In genomic region chr18:9575558-9575957, GRCh38 we compare ENCODE assay signal across 1 cellular context.
TF ChIP-seq lines count a peak whose summit lies in the region.

No MANE protein-coding gene starts in this region.

TF ChIP-seq in K562, 482 proteins besides CTCF, POLR2A, EP300 and RAD21 (continued from another document and continues in another):
- TF ChIP-seq HMGXB4 (CRISPR knock-in tag; IDR thresholded peaks at IDR 0.05) (no peak), RBM34 (IDR thresholded peaks at IDR 0.05; ENCODE audit: borderline replicate concordance, insufficient read depth, low read length) (no peak), BHLHE40 (IDR thresholded peaks at IDR 0.05; ENCODE audit: low read length) (0 out of 2 replicates have a peak, but pooled peaks have one; percentile 4), ZSCAN29 (IDR thresholded peaks at IDR 0.05) (no peak), ARID3A (IDR thresholded peaks at IDR 0.05; ENCODE audit: borderline replicate concordance, low read depth, low read length) (peak; percentile 81; the same call in 1 of the 2 replicates), CXXC5 (CRISPR knock-in tag; IDR thresholded peaks at IDR 0.05) (no peak), ESRRA (IDR thresholded peaks at IDR 0.05; ENCODE audit: borderline replicate concordance, low read depth) (peak; percentile 64; the same call in 1 of the 2 replicates), SIRT6 (IDR thresholded peaks at IDR 0.05; ENCODE audit: low read depth, low read length) (no peak), ZNF76 (CRISPR knock-in tag; IDR thresholded peaks at IDR 0.05; ENCODE audit: borderline replicate concordance) (no peak), TAL1 (IDR thresholded peaks at IDR 0.05) (no peak), SIX5 (IDR thresholded peaks at IDR 0.05; ENCODE audit: borderline replicate concordance in 1 of 2, insufficient read depth in 1 of 2, low read depth in 1 of 2, low read length in 2 of 2) (no peak), JUND (IDR thresholded peaks at IDR 0.05; ENCODE audit: borderline replicate concordance, low read depth, low read length) (peak; percentile 80), JUND (tag; IDR thresholded peaks at IDR 0.05; ENCODE audit: borderline replicate concordance, low read depth, low read length) (peak; percentile 78; the same call in 1 of the 3 replicates), TEAD2 (tag; IDR thresholded peaks at IDR 0.05) (no peak), FOXK2 (conservative IDR thresholded peaks at IDR 0.05 in 1 of 2, IDR thresholded peaks at IDR 0.05 in 1 of 2; ENCODE audit: low read depth in 2 of 2) (no peak), ZNF57 (CRISPR knock-in tag; IDR thresholded peaks at IDR 0.05) (no peak), TRIM28 (IDR thresholded peaks at IDR 0.05) (no peak), FOS (IDR thresholded peaks at IDR 0.05; ENCODE audit: extremely low read depth, insufficient read length) (no peak), PRPF4 (IDR thresholded peaks at IDR 0.05; ENCODE audit: insufficient read depth, low read depth, low read length, poor library complexity, severe bottlenecking) (no peak), ZNF224 (CRISPR knock-in tag; IDR thresholded peaks at IDR 0.05) (no peak), TCF7 (IDR thresholded peaks at IDR 0.05; ENCODE audit: borderline replicate concordance) (no peak), NKRF (IDR thresholded peaks at IDR 0.05; ENCODE audit: borderline replicate concordance) (no peak), HES1 (IDR thresholded peaks at IDR 0.05; ENCODE audit: low read depth) (no peak), HMG20B (CRISPR knock-in tag; IDR thresholded peaks at IDR 0.05) (no peak), ZNF830 (CRISPR knock-in tag; IDR thresholded peaks at IDR 0.05) (no peak), MTA3 (IDR thresholded peaks at IDR 0.05; ENCODE audit: borderline replicate concordance) (0 out of 2 replicates have a peak, but pooled peaks have one; percentile 42), ZNF184 (CRISPR knock-in tag; IDR thresholded peaks at IDR 0.05) (no peak), ZNF140 (CRISPR knock-in tag; IDR thresholded peaks at IDR 0.05) (no peak), E2F6 (IDR thresholded peaks at IDR 0.05; ENCODE audit: borderline replicate concordance in 1 of 2, extremely low read depth in 1 of 2, insufficient read depth in 1 of 2, insufficient read length in 1 of 2, low read depth in 1 of 2, low read length in 1 of 2, poor library complexity in 1 of 2, severe bottlenecking in 1 of 2) (no peak), ZNF124 (CRISPR knock-in tag; IDR thresholded peaks at IDR 0.05) (no peak), HNRNPL (IDR thresholded peaks at IDR 0.05; ENCODE audit: low read depth, low read length) (no peak)
- TF ChIP-seq, protein P1, sequence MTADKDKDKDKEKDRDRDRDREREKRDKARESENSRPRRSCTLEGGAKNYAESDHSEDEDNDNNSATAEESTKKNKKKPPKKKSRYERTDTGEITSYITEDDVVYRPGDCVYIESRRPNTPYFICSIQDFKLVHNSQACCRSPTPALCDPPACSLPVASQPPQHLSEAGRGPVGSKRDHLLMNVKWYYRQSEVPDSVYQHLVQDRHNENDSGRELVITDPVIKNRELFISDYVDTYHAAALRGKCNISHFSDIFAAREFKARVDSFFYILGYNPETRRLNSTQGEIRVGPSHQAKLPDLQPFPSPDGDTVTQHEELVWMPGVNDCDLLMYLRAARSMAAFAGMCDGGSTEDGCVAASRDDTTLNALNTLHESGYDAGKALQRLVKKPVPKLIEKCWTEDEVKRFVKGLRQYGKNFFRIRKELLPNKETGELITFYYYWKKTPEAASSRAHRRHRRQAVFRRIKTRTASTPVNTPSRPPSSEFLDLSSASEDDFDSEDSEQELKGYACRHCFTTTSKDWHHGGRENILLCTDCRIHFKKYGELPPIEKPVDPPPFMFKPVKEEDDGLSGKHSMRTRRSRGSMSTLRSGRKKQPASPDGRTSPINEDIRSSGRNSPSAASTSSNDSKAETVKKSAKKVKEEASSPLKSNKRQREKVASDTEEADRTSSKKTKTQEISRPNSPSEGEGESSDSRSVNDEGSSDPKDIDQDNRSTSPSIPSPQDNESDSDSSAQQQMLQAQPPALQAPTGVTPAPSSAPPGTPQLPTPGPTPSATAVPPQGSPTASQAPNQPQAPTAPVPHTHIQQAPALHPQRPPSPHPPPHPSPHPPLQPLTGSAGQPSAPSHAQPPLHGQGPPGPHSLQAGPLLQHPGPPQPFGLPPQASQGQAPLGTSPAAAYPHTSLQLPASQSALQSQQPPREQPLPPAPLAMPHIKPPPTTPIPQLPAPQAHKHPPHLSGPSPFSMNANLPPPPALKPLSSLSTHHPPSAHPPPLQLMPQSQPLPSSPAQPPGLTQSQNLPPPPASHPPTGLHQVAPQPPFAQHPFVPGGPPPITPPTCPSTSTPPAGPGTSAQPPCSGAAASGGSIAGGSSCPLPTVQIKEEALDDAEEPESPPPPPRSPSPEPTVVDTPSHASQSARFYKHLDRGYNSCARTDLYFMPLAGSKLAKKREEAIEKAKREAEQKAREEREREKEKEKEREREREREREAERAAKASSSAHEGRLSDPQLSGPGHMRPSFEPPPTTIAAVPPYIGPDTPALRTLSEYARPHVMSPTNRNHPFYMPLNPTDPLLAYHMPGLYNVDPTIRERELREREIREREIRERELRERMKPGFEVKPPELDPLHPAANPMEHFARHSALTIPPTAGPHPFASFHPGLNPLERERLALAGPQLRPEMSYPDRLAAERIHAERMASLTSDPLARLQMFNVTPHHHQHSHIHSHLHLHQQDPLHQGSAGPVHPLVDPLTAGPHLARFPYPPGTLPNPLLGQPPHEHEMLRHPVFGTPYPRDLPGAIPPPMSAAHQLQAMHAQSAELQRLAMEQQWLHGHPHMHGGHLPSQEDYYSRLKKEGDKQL (CRISPR knock-in tag; IDR thresholded peaks at IDR 0.05; ENCODE audit: borderline replicate concordance) = no peak
- TF ChIP-seq, protein P2, sequence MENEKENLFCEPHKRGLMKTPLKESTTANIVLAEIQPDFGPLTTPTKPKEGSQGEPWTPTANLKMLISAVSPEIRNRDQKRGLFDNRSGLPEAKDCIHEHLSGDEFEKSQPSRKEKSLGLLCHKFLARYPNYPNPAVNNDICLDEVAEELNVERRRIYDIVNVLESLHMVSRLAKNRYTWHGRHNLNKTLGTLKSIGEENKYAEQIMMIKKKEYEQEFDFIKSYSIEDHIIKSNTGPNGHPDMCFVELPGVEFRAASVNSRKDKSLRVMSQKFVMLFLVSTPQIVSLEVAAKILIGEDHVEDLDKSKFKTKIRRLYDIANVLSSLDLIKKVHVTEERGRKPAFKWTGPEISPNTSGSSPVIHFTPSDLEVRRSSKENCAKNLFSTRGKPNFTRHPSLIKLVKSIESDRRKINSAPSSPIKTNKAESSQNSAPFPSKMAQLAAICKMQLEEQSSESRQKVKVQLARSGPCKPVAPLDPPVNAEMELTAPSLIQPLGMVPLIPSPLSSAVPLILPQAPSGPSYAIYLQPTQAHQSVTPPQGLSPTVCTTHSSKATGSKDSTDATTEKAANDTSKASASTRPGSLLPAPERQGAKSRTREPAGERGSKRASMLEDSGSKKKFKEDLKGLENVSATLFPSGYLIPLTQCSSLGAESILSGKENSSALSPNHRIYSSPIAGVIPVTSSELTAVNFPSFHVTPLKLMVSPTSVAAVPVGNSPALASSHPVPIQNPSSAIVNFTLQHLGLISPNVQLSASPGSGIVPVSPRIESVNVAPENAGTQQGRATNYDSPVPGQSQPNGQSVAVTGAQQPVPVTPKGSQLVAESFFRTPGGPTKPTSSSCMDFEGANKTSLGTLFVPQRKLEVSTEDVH (IDR thresholded peaks at IDR 0.05; ENCODE audit: low read depth, partially characterized antibody) = no peak
- TF ChIP-seq, protein P3, sequence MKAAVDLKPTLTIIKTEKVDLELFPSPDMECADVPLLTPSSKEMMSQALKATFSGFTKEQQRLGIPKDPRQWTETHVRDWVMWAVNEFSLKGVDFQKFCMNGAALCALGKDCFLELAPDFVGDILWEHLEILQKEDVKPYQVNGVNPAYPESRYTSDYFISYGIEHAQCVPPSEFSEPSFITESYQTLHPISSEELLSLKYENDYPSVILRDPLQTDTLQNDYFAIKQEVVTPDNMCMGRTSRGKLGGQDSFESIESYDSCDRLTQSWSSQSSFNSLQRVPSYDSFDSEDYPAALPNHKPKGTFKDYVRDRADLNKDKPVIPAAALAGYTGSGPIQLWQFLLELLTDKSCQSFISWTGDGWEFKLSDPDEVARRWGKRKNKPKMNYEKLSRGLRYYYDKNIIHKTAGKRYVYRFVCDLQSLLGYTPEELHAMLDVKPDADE (conservative IDR thresholded peaks at IDR 0.05; ENCODE audit: control insufficient read depth, low read depth, low read length) = no peak
- TF ChIP-seq, protein P4, sequence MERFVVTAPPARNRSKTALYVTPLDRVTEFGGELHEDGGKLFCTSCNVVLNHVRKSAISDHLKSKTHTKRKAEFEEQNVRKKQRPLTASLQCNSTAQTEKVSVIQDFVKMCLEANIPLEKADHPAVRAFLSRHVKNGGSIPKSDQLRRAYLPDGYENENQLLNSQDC (CRISPR knock-in tag; IDR thresholded peaks at IDR 0.05) = 0 out of 2 replicates have a peak, but pooled peaks have one; percentile 20
- TF ChIP-seq, protein P5, sequence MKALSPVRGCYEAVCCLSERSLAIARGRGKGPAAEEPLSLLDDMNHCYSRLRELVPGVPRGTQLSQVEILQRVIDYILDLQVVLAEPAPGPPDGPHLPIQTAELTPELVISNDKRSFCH (CRISPR knock-in tag; IDR thresholded peaks at IDR 0.05) = no peak
- TF ChIP-seq, protein P5 (tag; IDR thresholded peaks at IDR 0.05) = no peak
- TF ChIP-seq, protein P6, sequence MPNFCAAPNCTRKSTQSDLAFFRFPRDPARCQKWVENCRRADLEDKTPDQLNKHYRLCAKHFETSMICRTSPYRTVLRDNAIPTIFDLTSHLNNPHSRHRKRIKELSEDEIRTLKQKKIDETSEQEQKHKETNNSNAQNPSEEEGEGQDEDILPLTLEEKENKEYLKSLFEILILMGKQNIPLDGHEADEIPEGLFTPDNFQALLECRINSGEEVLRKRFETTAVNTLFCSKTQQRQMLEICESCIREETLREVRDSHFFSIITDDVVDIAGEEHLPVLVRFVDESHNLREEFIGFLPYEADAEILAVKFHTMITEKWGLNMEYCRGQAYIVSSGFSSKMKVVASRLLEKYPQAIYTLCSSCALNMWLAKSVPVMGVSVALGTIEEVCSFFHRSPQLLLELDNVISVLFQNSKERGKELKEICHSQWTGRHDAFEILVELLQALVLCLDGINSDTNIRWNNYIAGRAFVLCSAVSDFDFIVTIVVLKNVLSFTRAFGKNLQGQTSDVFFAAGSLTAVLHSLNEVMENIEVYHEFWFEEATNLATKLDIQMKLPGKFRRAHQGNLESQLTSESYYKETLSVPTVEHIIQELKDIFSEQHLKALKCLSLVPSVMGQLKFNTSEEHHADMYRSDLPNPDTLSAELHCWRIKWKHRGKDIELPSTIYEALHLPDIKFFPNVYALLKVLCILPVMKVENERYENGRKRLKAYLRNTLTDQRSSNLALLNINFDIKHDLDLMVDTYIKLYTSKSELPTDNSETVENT (CRISPR knock-in tag; IDR thresholded peaks at IDR 0.05) = no peak
